ENCODE assay signal across 8 cellular contexts in genomic region chr2:128736689-128737545, GRCh38.
DNase-seq lines count a peak whose midpoint lies in the region; ATAC-seq, FAIRE-seq and TF ChIP-seq lines count a peak whose summit lies in the region.

No MANE protein-coding gene starts in this region.

- peak; percentile 83 for TF ChIP-seq CTCF in A549 (IDR thresholded peaks at IDR 0.05)
- peak; percentile 97 for TF ChIP-seq CTCF in PC-9 (conservative IDR thresholded peaks at IDR 0.05)
- peak in 2 of 3 donors; percentile 67 to 84 for TF ChIP-seq CTCF in omental fat pad (IDR thresholded peaks at IDR 0.05)
- peak; percentile 83 to 100 (median 96) for TF ChIP-seq CTCF in thyroid gland (IDR thresholded peaks at IDR 0.05)

- no peaks in the 10 kb centered on the region for H3F3A ChIP-seq in PC-9 (ENCODE audit: insufficient read depth, low read depth)

- H3K4me1 ChIP-seq in A549 (0 out of 3 replicates have a peak, but pooled peaks cover 3% of the 10 kb centered on the region), PC-9 (replicated peaks; ENCODE audit: insufficient read depth) (no peaks in the 10 kb centered on the region), thyroid gland (peaks cover 7 to 24% of the 10 kb centered on the region in 2 donors)

- POLR2A ChIA-PET in A549 (lab: Yijun Ruan, JAX) (no interaction called here), PC-9 (lab: Charles Lee; ENCODE audit: unreplicated experiment) (no interaction called here)

- no peaks in the 10 kb centered on the region for H3K9me3 ChIP-seq in A549
- no peaks in the 10 kb centered on the region for H3K9me3 ChIP-seq in PC-9 (ENCODE audit: insufficient read depth, low read depth)
- no peaks in the 10 kb centered on the region for H3K9me3 ChIP-seq in thyroid gland

- CTCF ChIA-PET in A549 (lab: Yijun Ruan, JAX) = interaction anchor here (0.7 to 1.5 kb wide), 11 partner anchors 10 to 1187 kb away, joined by 3 to 9 read pairs (median 3); no protein-coding TSS in a partner anchor
- CTCF ChIA-PET in PC-9 (lab: Charles Lee) = interaction anchor here (0.5 to 0.6 kb wide), 2 partner anchors 13 to 656 kb away, joined by 3 to 14 read pairs; no protein-coding TSS in a partner anchor

- H3K4me3 ChIP-seq in A549 = peak overlapping the region; percentile 38
- H3K4me3 ChIP-seq in PC-9 = no peak overlapping the region
- H3K4me3 ChIP-seq in thyroid gland (replicated peaks in 1 of 3) = no peak overlapping the region

- peak; percentile 55 to 61 for TF ChIP-seq RAD21 in A549 (conservative IDR thresholded peaks at IDR 0.05 in 1 of 2, IDR thresholded peaks at IDR 0.05 in 1 of 2)

- H3K27me3 ChIP-seq in PC-9 (ENCODE audit: insufficient read depth, low read depth) = peaks cover 21% of the 10 kb centered on the region; the same call in 1 of the 2 replicates
- H3K27me3 ChIP-seq in thyroid gland = no peaks in the 10 kb centered on the region

- H3K79me2 ChIP-seq in PC-9 (ENCODE audit: low read depth) = no peaks in the 10 kb centered on the region

- intact Hi-C loops in PC-9 (cut with micrococcal nuclease; ENCODE audit: unreplicated experiment) = no loop called here
- intact Hi-C loops in thyroid gland (cut with DNase I) = loop anchor here (10.0 kb wide), 4 partner anchors 422 to 1188 kb away; partner anchors contain the start of gene HS6ST1

- H3K36me3 ChIP-seq in PC-9 (ENCODE audit: low read depth) (no peaks in the 10 kb centered on the region), thyroid gland (no peaks in the 10 kb centered on the region)

- ATAC-seq in A549 = peak; percentile 83 to 95
- peak; percentile 57 for ATAC-seq in HG03432 (IDR thresholded peaks at IDR 0.05; ENCODE audit: unreplicated experiment)
- ATAC-seq in omental fat pad (ENCODE audit: low FRiP score) = peak; percentile 73

- H4K20me1 ChIP-seq in PC-9 (ENCODE audit: insufficient read depth) = no peaks in the 10 kb centered on the region

- no peak for FAIRE-seq in A549 (lab: Jason Lieb, UNC)
- FAIRE-seq in GM12892 (lab: Jason Lieb, UNC) = peak; percentile 94

- no peaks in the 10 kb centered on the region for H3K9me2 ChIP-seq in PC-9 (ENCODE audit: insufficient read depth)

- DNase-seq in A549 (ENCODE audit: low read depth in 1 of 2, low spot score in 1 of 2) (peak; percentile 65 to 71), GM12892 (ENCODE audit: insufficient read length) (peak; percentile 88), PC-9 (peak in 1 of 2 experiments; percentile 40), globus pallidus (ENCODE audit: low spot score) (peak; percentile 57), omental fat pad (ENCODE audit: low spot score) (peak; percentile 60), thyroid gland (peak; percentile 77 to 82)
- peak in 3 of 4 experiments; percentile 3 to 31 (median 20) for DNase-seq in activated naive CD4-positive, alpha-beta T cell (lab: John Stamatoyannopoulos, UW)

- H3K4me2 ChIP-seq in A549 (peak overlapping the region; percentile 89), PC-9 (peak overlapping the region; percentile 40; the same call in 1 of the 2 replicates)

- peak overlapping the region in 1 of 2 experiments; percentile 44; a peak in 1 of 6 replicates for H3K27ac ChIP-seq in A549
- no peak overlapping the region for H3K27ac ChIP-seq in PC-9
- no peak overlapping the region for H3K27ac ChIP-seq in thyroid gland

- 58% methylated on average over 18 of the region's 71 CpGs for WGBS in A549 (ENCODE audit: missing lambda C conversion rate)
- WGBS in thyroid gland, 2 donors = 37 to 47% methylated on average over 25 to 40 of the region's 71 CpGs

- no TSS peak for BruUV-seq in PC-9 (replicated peaks; lab: Mats Ljungman, UMichigan)

- H2AFZ ChIP-seq in PC-9 = no peak overlapping the region

- TF ChIP-seq EP300 in A549 (IDR thresholded peaks at IDR 0.05) = no peak

- TF ChIP-seq POLR2A in A549 (IDR thresholded peaks at IDR 0.05; ENCODE audit: low read length) (no peak), GM12892 (IDR thresholded peaks at IDR 0.05; ENCODE audit: low read depth, low read length) (no peak), thyroid gland (IDR thresholded peaks at IDR 0.05) (no peak)

TF ChIP-seq in A549, 52 proteins besides CTCF, POLR2A, EP300 and RAD21:
- peak; percentile 81 for TF ChIP-seq SMC3 (IDR thresholded peaks at IDR 0.05)
- TF ChIP-seq CHD4 (IDR thresholded peaks at IDR 0.05; ENCODE audit: borderline replicate concordance) = no peak
- no peak for TF ChIP-seq CEBPB (IDR thresholded peaks at IDR 0.05)
